ENCODE assay signal across 23 cellular contexts in genomic region chr4:70712150-70712549, GRCh38. TPM values are rescaled to one million over a fixed set of nuclear protein-coding genes. Genes with fewer than 3 reads are reported as not detected.
DNase-seq lines count a peak whose midpoint lies in the region; ATAC-seq and TF ChIP-seq lines count a peak whose summit lies in the region.
"Had no signal": no experiment of that assay in that cellular context is flagged by ENCODE, and none has a peak within 500 bp of the region (broad histone marks: within the 10 kb centered on the region; RNA-seq: fewer than 3 reads in every experiment).

No MANE protein-coding gene starts in this region.

- H3K9ac ChIP-seq in DND-41 (ENCODE audit: low read depth, low read length) (no peak overlapping the region), Loucy (ENCODE audit: low read depth, low read length, poor library complexity, severe bottlenecking) (no peak overlapping the region)

- H3K27me3 Mint-ChIP-seq in brain: peaks cover 3% of the 10 kb centered on the region
- no peaks in the 10 kb centered on the region for H3K27me3 Mint-ChIP-seq in naive thymus-derived CD8-positive, alpha-beta T cell
- H3K27me3 Mint-ChIP-seq: activated naive CD8-positive, alpha-beta T cell treated with anti-CD3 and anti-CD28 coated beads, Interleukin-2, amount 10 ng/mL, durations not matched to agents 7 days and 5 days; CD4-positive, alpha-beta memory T cell had no signal

- H3K27ac Mint-ChIP-seq in brain: peak overlapping the region in 3 of 5 experiments; percentile 24 to 73 (median 26)
- peak overlapping the region in 7 of 10 donors; percentile 6 to 72 (median 36) for H3K27ac Mint-ChIP-seq in naive thymus-derived CD8-positive, alpha-beta T cell
- H3K27ac Mint-ChIP-seq: activated naive CD8-positive, alpha-beta T cell treated with anti-CD3 and anti-CD28 coated beads, Interleukin-2, amount 10 ng/mL, durations not matched to agents 7 days and 5 days had no signal

- 0 out of 2 replicates have a peak, but pooled peaks cover 3% of the 10 kb centered on the region for H3F3A ChIP-seq in Loucy (ENCODE audit: low read depth)

- intact Hi-C loops in tibial artery (cut with DNase I; ENCODE audit: low total_unique reads): no loop called here

- POLR2A ChIA-PET in naive thymus-derived CD8-positive, alpha-beta T cell (lab: Charles Lee): interaction anchor here (0.5 to 1.6 kb wide), 3 partner anchors 8 to 26 kb away, joined by 3 to 5 read pairs (median 3); no protein-coding TSS in a partner anchor

- no peaks in the 10 kb centered on the region for H3K36me3 Mint-ChIP-seq in brain
- H3K36me3 Mint-ChIP-seq in naive thymus-derived CD8-positive, alpha-beta T cell: no peaks in the 10 kb centered on the region
- H3K36me3 Mint-ChIP-seq: CD4-positive, alpha-beta memory T cell had no signal

- H3K4me1 ChIP-seq in DND-41 (ENCODE audit: insufficient read depth, low read length) (peaks cover 61% of the 10 kb centered on the region), Loucy (ENCODE audit: insufficient read depth, low read length, poor library complexity, severe bottlenecking) (peaks cover 51% of the 10 kb centered on the region), tibial artery (peaks cover 0 to 24% (median 4%) of the 10 kb centered on the region in 4 donors)

- DNase-seq in DND-41 (no peak), NCI-H146 (lab: John Stamatoyannopoulos, UW) (no peak), foreskin melanocyte (no peak), tibial artery (no peak), NCI-H2171 treated with DMSO at 0.1 percent for 48 hours (lab: John Stamatoyannopoulos, UW) (no peak)
- no peak for DNase-seq in naive thymus-derived CD8-positive, alpha-beta T cell
- DNase-seq: activated CD4-positive, CD25-positive, alpha-beta regulatory T cell treated with anti-CD3 and anti-CD28 coated beads, Interleukin-2, amount 50 U/mL, for 72 hours; activated naive CD8-positive, alpha-beta T cell treated with anti-CD3 and anti-CD28 coated beads, Interleukin-2, amount 10 ng/mL, durations not matched to agents 7 days and 5 days; CD4-positive, alpha-beta memory T cell; effector memory CD4-positive, alpha-beta T cell; GF-D8; kidney; lower lobe of right lung; NCI-H2107; NCI-H510A treated with DMSO at 0.1 percent for 48 hours; stimulated activated CD4-positive, alpha-beta T cell treated with anti-CD3 and anti-CD28 coated beads, Interleukin-2, amount 100 ng/mL, for 48 hours; stimulated activated naive CD8-positive, alpha-beta T cell treated with anti-CD3 and anti-CD28 coated beads, Interleukin-15, Interleukin-2, amounts not matched to agents 100 U/mL and 50 U/mL, for 24 hours had no signal

- H3K9me3 ChIP-seq in DND-41 (ENCODE audit: insufficient read depth, low read length, severe bottlenecking) (no peaks in the 10 kb centered on the region), Loucy (ENCODE audit: insufficient read depth, low read depth, low read length) (no peaks in the 10 kb centered on the region), tibial artery (no peaks in the 10 kb centered on the region)
- H3K9me3 ChIP-seq: esophagus muscularis mucosa, lower lobe of right lung, neutrophil, prostate gland had no signal

- no peak overlapping the region for H2AFZ ChIP-seq in DND-41 (ENCODE audit: low read depth, low read length)
- H2AFZ ChIP-seq in Loucy (ENCODE audit: low read length): no peak overlapping the region

- H3K79me2 ChIP-seq in DND-41 (ENCODE audit: insufficient read depth, low read length) (peaks cover 100% of the 10 kb centered on the region), Loucy (ENCODE audit: insufficient read depth, low read length) (peaks cover 92% of the 10 kb centered on the region)

- TF ChIP-seq CTCF in DND-41 (IDR thresholded peaks at IDR 0.05; ENCODE audit: borderline replicate concordance, extremely low read depth, low read length, poor library complexity, severe bottlenecking): no peak
- no peak for TF ChIP-seq CTCF in Loucy (conservative IDR thresholded peaks at IDR 0.05; ENCODE audit: low read length)
- no peak for TF ChIP-seq CTCF in brain (conservative IDR thresholded peaks at IDR 0.05)
- no peak for TF ChIP-seq CTCF in tibial artery (IDR thresholded peaks at IDR 0.05)

- H3K27ac ChIP-seq in DND-41 (ENCODE audit: low read length) (peak overlapping the region; percentile 15; the same call in 1 of the 2 replicates), tibial artery (no peak overlapping the region)
- H3K27ac ChIP-seq: esophagus muscularis mucosa, neutrophil, prostate gland had no signal

- ATAC-seq in DND-41 (ENCODE audit: insufficient read depth, low read depth): no peak
- ATAC-seq in naive thymus-derived CD8-positive, alpha-beta T cell: no peak
- ATAC-seq: stimulated activated naive CD8-positive, alpha-beta T cell treated with anti-CD3 and anti-CD28 coated beads, Interleukin-15, Interleukin-2, amounts not matched to agents 100 U/mL and 50 U/mL, for 24 hours had no signal

- H3K4me2 ChIP-seq in DND-41 (ENCODE audit: insufficient read depth, low read length) (no peak overlapping the region), Loucy (ENCODE audit: low read depth, low read length, poor library complexity, severe bottlenecking) (peak overlapping the region; percentile 56)

- peaks cover 53% of the 10 kb centered on the region for H3K4me1 Mint-ChIP-seq in brain
- peaks cover 11 to 62% (median 51%) of the 10 kb centered on the region in 4 donors for H3K4me1 Mint-ChIP-seq in naive thymus-derived CD8-positive, alpha-beta T cell

- H3K4me3 Mint-ChIP-seq in brain: peak overlapping the region in 3 of 5 experiments; percentile 4 to 36 (median 4)
- H3K4me3 Mint-ChIP-seq in naive thymus-derived CD8-positive, alpha-beta T cell: peak overlapping the region in 5 of 10 donors; percentile 2 to 63 (median 24)

- H3K4me3 ChIP-seq in DND-41 (ENCODE audit: low read depth in 1 of 2, low read length in 2 of 2) (no peak overlapping the region), Loucy (ENCODE audit: low read length, poor library complexity, severe bottlenecking) (peak overlapping the region; percentile 7), tibial artery (no peak overlapping the region)
- H3K4me3 ChIP-seq: esophagus muscularis mucosa, lower lobe of right lung, prostate gland, skin epidermis had no signal

- no peaks in the 10 kb centered on the region for H3K9me3 Mint-ChIP-seq in brain
- H3K9me3 Mint-ChIP-seq in naive thymus-derived CD8-positive, alpha-beta T cell: no peaks in the 10 kb centered on the region
- H3K9me3 Mint-ChIP-seq: activated naive CD8-positive, alpha-beta T cell treated with anti-CD3 and anti-CD28 coated beads, Interleukin-2, amount 10 ng/mL, durations not matched to agents 7 days and 5 days; CD4-positive, alpha-beta memory T cell had no signal

- no peaks in the 10 kb centered on the region for H3K27me3 ChIP-seq in DND-41 (ENCODE audit: insufficient read depth, low read length, poor library complexity)
- H3K27me3 ChIP-seq in Loucy (ENCODE audit: insufficient read depth, low read length, poor library complexity, severe bottlenecking): no peaks in the 10 kb centered on the region
- H3K27me3 ChIP-seq in tibial artery: no peaks in the 10 kb centered on the region
- H3K27me3 ChIP-seq: esophagus muscularis mucosa had no signal

- H4K20me1 ChIP-seq in DND-41 (ENCODE audit: insufficient read depth, low read length): peaks cover 6% of the 10 kb centered on the region; the same call in 1 of the 2 replicates
- H4K20me1 ChIP-seq in Loucy (ENCODE audit: insufficient read depth, low read length, poor library complexity, severe bottlenecking): peaks cover 10% of the 10 kb centered on the region

- no peaks in the 10 kb centered on the region for H3K9me2 ChIP-seq in Loucy (replicated peaks; ENCODE audit: low read depth, low read length)

- H3K36me3 ChIP-seq in DND-41 (ENCODE audit: insufficient read depth, low read length) (no peaks in the 10 kb centered on the region; the same call in 1 of the 2 replicates), Loucy (ENCODE audit: insufficient read depth, low read length) (no peaks in the 10 kb centered on the region), tibial artery (no peaks in the 10 kb centered on the region)
- H3K36me3 ChIP-seq: esophagus muscularis mucosa, lower lobe of right lung, neutrophil, prostate gland had no signal

RNA-seq across cellular contexts. Expression of gene RUFY3, which starts 9.6 kb away (rescaled TPM):
- 31.5 TPM for polyA plus RNA-seq in brain (ENCODE audit: insufficient read depth, low read depth, low replicate concordance)
- total RNA-seq in naive thymus-derived CD8-positive, alpha-beta T cell: 10 to 100 TPM; 41.9 to 42.9 TPM
- polyA plus RNA-seq in naive thymus-derived CD8-positive, alpha-beta T cell: 1 to 10 TPM; 8.4 to 9.3 (median 8.6) TPM

RNA-seq across cellular contexts. Expression of gene UTP3, which starts 23.8 kb away (rescaled TPM):
- 6.9 TPM for polyA plus RNA-seq in brain (ENCODE audit: insufficient read depth, low read depth, low replicate concordance)
- total RNA-seq in naive thymus-derived CD8-positive, alpha-beta T cell: 10 to 100 TPM; 44.5 to 44.7 TPM
- 10 to 100 TPM in 2 of 3 donors, 1 to 10 TPM in 1; 9.7 to 20.3 (median 13.9) TPM for polyA plus RNA-seq in naive thymus-derived CD8-positive, alpha-beta T cell

RNA-seq across cellular contexts. Expression of gene JCHAIN, which starts 45.8 kb away (rescaled TPM):
- not detected for polyA plus RNA-seq in brain (ENCODE audit: insufficient read depth, low read depth, low replicate concordance)
- total RNA-seq in naive thymus-derived CD8-positive, alpha-beta T cell: 1 to 10 TPM; 4.7 to 6.9 TPM
- 1 to 10 TPM in 2 of 3 donors, under 1 TPM in 1; 0.17 to 3.1 (median 2.7) TPM for polyA plus RNA-seq in naive thymus-derived CD8-positive, alpha-beta T cell
- total RNA-seq: CD4-positive, alpha-beta memory T cell had no signal
